In genomic region chr13:63305641-63306133, GRCh38 we compare ENCODE assay signal across 15 cellular contexts.
A peak's percentile ranks its signal among the peaks of the same experiment; 100 is the strongest.
DNase-seq lines count a peak whose midpoint lies in the region; ATAC-seq and TF ChIP-seq lines count a peak whose summit lies in the region.
"Had no signal": no experiment of that assay in that cellular context is flagged by ENCODE, and none has a peak within 500 bp of the region (broad histone marks: within the 10 kb centered on the region; RNA-seq: fewer than 3 reads in every experiment).

No MANE protein-coding gene starts in this region.

- H3K4me3 Mint-ChIP-seq in endodermal cell (peak overlapping the region; percentile 38), T-helper 17 cell (no peak overlapping the region), natural killer cell (no peak overlapping the region)
- H3K4me3 Mint-ChIP-seq: CD8-positive, alpha-beta T cell; HFFc6 had no signal

- H3K27ac ChIP-seq in right cardiac atrium (ENCODE audit: low read length) (no peak overlapping the region), left ventricle myocardium inferior (replicated peaks) (no peak overlapping the region), endodermal cell (ENCODE audit: low read depth, low read length) (no peak overlapping the region)
- H3K27ac ChIP-seq: A549, C4-2B had no signal

- H3K27me3 ChIP-seq in right cardiac atrium (ENCODE audit: control insufficient read depth, insufficient read depth) (no peaks in the 10 kb centered on the region), left ventricle myocardium inferior (ENCODE audit: low read depth) (no peaks in the 10 kb centered on the region), endodermal cell (ENCODE audit: control insufficient read depth, insufficient read depth, low read length, poor library complexity, severe bottlenecking) (no peaks in the 10 kb centered on the region)
- H3K27me3 ChIP-seq: BE2C had no signal

- WGBS in right cardiac atrium, result 94% methylated on average over 40 of the region's 40 CpGs
- WGBS in endodermal cell (ENCODE audit: insufficient coverage in 1 of 2, insufficient read length in 1 of 2), 2 experiments, result 93 to 97% methylated on average over 9 to 40 of the region's 40 CpGs

- H3K9me3 ChIP-seq in right cardiac atrium (ENCODE audit: control insufficient read depth, low read length) (no peaks in the 10 kb centered on the region), left ventricle myocardium inferior (replicated peaks) (peaks cover 12% of the 10 kb centered on the region), endodermal cell (ENCODE audit: control insufficient read depth, low read length) (no peaks in the 10 kb centered on the region), T-helper 17 cell (ENCODE audit: control insufficient read depth, low read length, poor library complexity, severe bottlenecking) (no peaks in the 10 kb centered on the region)
- H3K9me3 ChIP-seq: A549, BE2C had no signal

- DNase-seq in right cardiac atrium (peak in 2 of 3 donors; percentile 24 to 60), left ventricle myocardium inferior (no peak), endodermal cell (no peak), posterior vena cava (ENCODE audit: low spot score) (peak; percentile 79), T-helper 17 cell (no peak), natural killer cell (no peak), SHP77 treated with DMSO at 0.1 percent for 48 hours (lab: John Stamatoyannopoulos, UW) (no peak)
- DNase-seq: BE2C; CD8-positive, alpha-beta T cell; COR-L47; DMS153; HCEC 1CT; HFFc6 had no signal

- no peaks in the 10 kb centered on the region for H3K27me3 Mint-ChIP-seq in endodermal cell (ENCODE audit: insufficient read depth)
- no peaks in the 10 kb centered on the region for H3K27me3 Mint-ChIP-seq in T-helper 17 cell
- H3K27me3 Mint-ChIP-seq in natural killer cell (ENCODE audit: low read depth in 2 of 2), result no peaks in the 10 kb centered on the region

- H3K4me1 Mint-ChIP-seq in endodermal cell, result no peaks in the 10 kb centered on the region
- no peaks in the 10 kb centered on the region for H3K4me1 Mint-ChIP-seq in T-helper 17 cell
- H3K4me1 Mint-ChIP-seq in natural killer cell, result no peaks in the 10 kb centered on the region

- no peak overlapping the region for H3K27ac Mint-ChIP-seq in endodermal cell
- H3K27ac Mint-ChIP-seq in T-helper 17 cell, result no peak overlapping the region
- no peak overlapping the region for H3K27ac Mint-ChIP-seq in natural killer cell
- H3K27ac Mint-ChIP-seq: CD8-positive, alpha-beta T cell; HFFc6 had no signal

- H3K4me3 ChIP-seq in right cardiac atrium (ENCODE audit: low read length), result no peak overlapping the region
- H3K4me3 ChIP-seq in left ventricle myocardium inferior, result no peak overlapping the region
- no peak overlapping the region for H3K4me3 ChIP-seq in endodermal cell (ENCODE audit: low read length)
- H3K4me3 ChIP-seq: A549 had no signal

- H3K36me3 ChIP-seq in left ventricle myocardium inferior (no peaks in the 10 kb centered on the region), endodermal cell (ENCODE audit: control insufficient read depth, insufficient read depth, low read length) (no peaks in the 10 kb centered on the region)
- H3K36me3 ChIP-seq: BE2C had no signal

- H3K9ac ChIP-seq in endodermal cell (ENCODE audit: extremely low read depth, low read length, poor library complexity, severe bottlenecking), result no peak overlapping the region

- H3K4me1 ChIP-seq in right cardiac atrium (ENCODE audit: control insufficient read depth, insufficient read depth, low read length) (no peaks in the 10 kb centered on the region), left ventricle myocardium inferior (no peaks in the 10 kb centered on the region), endodermal cell (ENCODE audit: control insufficient read depth, insufficient read depth, low read length) (no peaks in the 10 kb centered on the region)
- H3K4me1 ChIP-seq: A549, BE2C had no signal

- no peak for TF ChIP-seq CTCF in left ventricle myocardium inferior (IDR thresholded peaks at IDR 0.05; ENCODE audit: borderline replicate concordance)
- no peak for TF ChIP-seq CTCF in endodermal cell (conservative IDR thresholded peaks at IDR 0.05)
- no peak for TF ChIP-seq CTCF in natural killer cell (IDR thresholded peaks at IDR 0.05)

- H3K9me3 Mint-ChIP-seq in endodermal cell, result peaks cover 9% of the 10 kb centered on the region
- H3K9me3 Mint-ChIP-seq in natural killer cell, result peaks cover 9 to 12% of the 10 kb centered on the region in 2 donors

- intact Hi-C loops in right cardiac atrium (cut with DNase I) (no loop called here), left ventricle myocardium inferior (cut with micrococcal nuclease) (no loop called here), posterior vena cava (cut with DNase I) (no loop called here), natural killer cell (cut with micrococcal nuclease) (no loop called here)

- ATAC-seq in right cardiac atrium (no peak), T-helper 17 cell (no peak), natural killer cell (no peak)
- ATAC-seq: A549; CD8-positive, alpha-beta T cell had no signal

- H3K36me3 Mint-ChIP-seq in endodermal cell (ENCODE audit: low read depth), result peaks cover 3% of the 10 kb centered on the region
- H3K36me3 Mint-ChIP-seq in T-helper 17 cell (ENCODE audit: low read depth), result no peaks in the 10 kb centered on the region
- no peaks in the 10 kb centered on the region for H3K36me3 Mint-ChIP-seq in natural killer cell
- H3K36me3 Mint-ChIP-seq: CD8-positive, alpha-beta T cell had no signal

Comparison
In these comparisons a context has a peak if more than half of its experiments do, and no peak if none do; other contexts are left out.
1. DNase-seq: peak in right cardiac atrium (2 of 3) and posterior vena cava (single experiment); none in left ventricle myocardium inferior (single experiment), endodermal cell (single experiment), T-helper 17 cell (0 of 3), natural killer cell (single experiment) and SHP77 treated with DMSO at 0.1 percent for 48 hours (single experiment).